In genomic region chr1:43243299-43243698, GRCh38 we compare ENCODE assay signal across 19 cellular contexts. TPM values are rescaled to one million over a fixed set of nuclear protein-coding genes. Genes with fewer than 3 reads are reported as not detected.
DNase-seq lines count a peak whose midpoint lies in the region; ATAC-seq and TF ChIP-seq lines count a peak whose summit lies in the region.
"Had no signal": no experiment of that assay in that cellular context is flagged by ENCODE, and none has a peak within 500 bp of the region (broad histone marks: within the 10 kb centered on the region; RNA-seq: fewer than 3 reads in every experiment).

No MANE protein-coding gene starts in this region.

- peaks cover 5% of the 10 kb centered on the region for H3K9me3 Mint-ChIP-seq in activated CD8-positive, alpha-beta memory T cell treated with anti-CD3 and anti-CD28 coated beads, Interleukin-2, amount 10 ng/mL, durations not matched to agents 7 days and 5 days (ENCODE audit: low read depth)
- H3K9me3 Mint-ChIP-seq in progenitor cell of endocrine pancreas (ENCODE audit: low read depth): peaks cover 18% of the 10 kb centered on the region
- peaks cover 10% of the 10 kb centered on the region for H3K9me3 Mint-ChIP-seq in chondrocyte (ENCODE audit: low read depth)

- no peak for ATAC-seq in activated CD8-positive, alpha-beta memory T cell treated with anti-CD3 and anti-CD28 coated beads, Interleukin-2, amount 10 ng/mL, durations not matched to agents 7 days and 5 days
- ATAC-seq: HCT116 had no signal

- H3K27me3 Mint-ChIP-seq in activated CD8-positive, alpha-beta memory T cell treated with anti-CD3 and anti-CD28 coated beads, Interleukin-2, amount 10 ng/mL, durations not matched to agents 7 days and 5 days: peaks cover 30% of the 10 kb centered on the region
- H3K27me3 Mint-ChIP-seq in progenitor cell of endocrine pancreas (no peaks in the 10 kb centered on the region), chondrocyte (ENCODE audit: low read depth) (no peaks in the 10 kb centered on the region)

- TF ChIP-seq CTCF in progenitor cell of endocrine pancreas (IDR thresholded peaks at IDR 0.05; ENCODE audit: unreplicated experiment) (no peak), chondrocyte (IDR thresholded peaks at IDR 0.05) (no peak)

- CTCF ChIA-PET in activated CD8-positive, alpha-beta memory T cell treated with anti-CD3 and anti-CD28 coated beads, Interleukin-2, amount 10 ng/mL, durations not matched to agents 7 days and 5 days (lab: Charles Lee): interaction anchor here (1.2 to 2.4 kb wide), 3 partner anchors 15 to 171 kb away, joined by 3 to 10 read pairs (median 6); no protein-coding TSS in a partner anchor

- H3K27ac Mint-ChIP-seq in activated CD8-positive, alpha-beta memory T cell treated with anti-CD3 and anti-CD28 coated beads, Interleukin-2, amount 10 ng/mL, durations not matched to agents 7 days and 5 days: no peak overlapping the region
- peak overlapping the region; percentile 76 for H3K27ac Mint-ChIP-seq in progenitor cell of endocrine pancreas
- no peak overlapping the region for H3K27ac Mint-ChIP-seq in chondrocyte (ENCODE audit: unreplicated experiment)
- H3K27ac Mint-ChIP-seq: CD4-positive, alpha-beta memory T cell; HFFc6 had no signal

- peaks cover 6% of the 10 kb centered on the region for H3K36me3 Mint-ChIP-seq in activated CD8-positive, alpha-beta memory T cell treated with anti-CD3 and anti-CD28 coated beads, Interleukin-2, amount 10 ng/mL, durations not matched to agents 7 days and 5 days
- H3K36me3 Mint-ChIP-seq in progenitor cell of endocrine pancreas (ENCODE audit: insufficient read depth) (peaks cover 3% of the 10 kb centered on the region), chondrocyte (ENCODE audit: low read depth) (peaks cover 5% of the 10 kb centered on the region)
- H3K36me3 Mint-ChIP-seq: CD14-positive monocyte; CD4-positive, alpha-beta memory T cell had no signal

- peak; percentile 8 for DNase-seq in activated CD8-positive, alpha-beta memory T cell treated with anti-CD3 and anti-CD28 coated beads, Interleukin-2, amount 50 U/mL, for 48 hours
- no peak for DNase-seq in activated CD8-positive, alpha-beta memory T cell treated with anti-CD3 and anti-CD28 coated beads, Interleukin-2, amount 10 ng/mL, durations not matched to agents 7 days and 5 days
- DNase-seq in mesenteric fat pad (ENCODE audit: low spot score) (peak; percentile 28), progenitor cell of endocrine pancreas (ENCODE audit: low spot score, unreplicated experiment) (no peak), NOMO-1 (lab: John Stamatoyannopoulos, UW; ENCODE audit: unreplicated experiment in 2 of 2) (no peak), chondrocyte (ENCODE audit: low spot score) (no peak), NCI-H510A (lab: John Stamatoyannopoulos, UW) (no peak)
- DNase-seq: 8988T; Calu3; CD4-positive, alpha-beta memory T cell; DMS79 treated with DMSO at 0.1 percent for 48 hours; GF-D8; GOT3; H7; HFFc6 had no signal

- H3K4me1 Mint-ChIP-seq in activated CD8-positive, alpha-beta memory T cell treated with anti-CD3 and anti-CD28 coated beads, Interleukin-2, amount 10 ng/mL, durations not matched to agents 7 days and 5 days: peaks cover 4% of the 10 kb centered on the region
- H3K4me1 Mint-ChIP-seq in progenitor cell of endocrine pancreas (ENCODE audit: low read depth): peaks cover 4% of the 10 kb centered on the region
- H3K4me1 Mint-ChIP-seq in chondrocyte (ENCODE audit: low read depth): peaks cover 4% of the 10 kb centered on the region
- H3K4me1 Mint-ChIP-seq: CD4-positive, alpha-beta memory T cell had no signal

- H3K4me3 Mint-ChIP-seq in activated CD8-positive, alpha-beta memory T cell treated with anti-CD3 and anti-CD28 coated beads, Interleukin-2, amount 10 ng/mL, durations not matched to agents 7 days and 5 days: no peak overlapping the region
- H3K4me3 Mint-ChIP-seq in progenitor cell of endocrine pancreas (ENCODE audit: low read depth) (no peak overlapping the region), chondrocyte (ENCODE audit: unreplicated experiment) (no peak overlapping the region)
- H3K4me3 Mint-ChIP-seq: CD14-positive monocyte; CD4-positive, alpha-beta memory T cell; HFFc6 had no signal

RNA-seq across cellular contexts. Expression of gene TMEM125, which starts 26.5 kb away (rescaled TPM):
- not detected for total RNA-seq in activated CD8-positive, alpha-beta memory T cell treated with anti-CD3 and anti-CD28 coated beads, Interleukin-2, amount 10 ng/mL, durations not matched to agents 7 days and 5 days
- total RNA-seq in mesenteric fat pad (not detected), progenitor cell of endocrine pancreas (38.7 and 41.1 TPM in 2 replicates), chondrocyte (not detected in 3 replicates)
- total RNA-seq: A673; CD4-positive, alpha-beta memory T cell; HFFc6 had no signal

RNA-seq across cellular contexts. Expression of gene C1orf210, which starts 42.1 kb away (rescaled TPM):
- not detected for total RNA-seq in activated CD8-positive, alpha-beta memory T cell treated with anti-CD3 and anti-CD28 coated beads, Interleukin-2, amount 10 ng/mL, durations not matched to agents 7 days and 5 days
- total RNA-seq in mesenteric fat pad (not detected), progenitor cell of endocrine pancreas (31.4 and 34.3 TPM in 2 replicates), chondrocyte (not detected in 3 replicates)
- total RNA-seq: A673; CD4-positive, alpha-beta memory T cell; HFFc6 had no signal

RNA-seq across cellular contexts. Expression of gene TIE1, which starts 57.5 kb away (rescaled TPM):
- 1 to 10 TPM in 1 of 2 experiments, under 1 TPM in 1; 0.55 to 1.9 TPM for total RNA-seq in activated CD8-positive, alpha-beta memory T cell treated with anti-CD3 and anti-CD28 coated beads, Interleukin-2, amount 10 ng/mL, durations not matched to agents 7 days and 5 days
- total RNA-seq in mesenteric fat pad (42.6 TPM), progenitor cell of endocrine pancreas (0.53 and 1.2 TPM in 2 replicates), chondrocyte (not detected in 3 replicates)
- total RNA-seq: A673; Calu3; CD4-positive, alpha-beta memory T cell; HT-29 had no signal

Comparison
In these comparisons a context has a peak if more than half of its experiments do, and no peak if none do; other contexts are left out.
1. DNase-seq: peak in activated CD8-positive, alpha-beta memory T cell treated with anti-CD3 and anti-CD28 coated beads, Interleukin-2, amount 50 U/mL, for 48 hours (single experiment) and mesenteric fat pad (single experiment); none in activated CD8-positive, alpha-beta memory T cell treated with anti-CD3 and anti-CD28 coated beads, Interleukin-2, amount 10 ng/mL, durations not matched to agents 7 days and 5 days (single experiment), progenitor cell of endocrine pancreas (single experiment), NOMO-1 (0 of 2), chondrocyte (single experiment) and NCI-H510A (single experiment).
2. RNA of gene TMEM125, which starts 26.5 kb away (total RNA-seq): 38.7 to 41.1 TPM in progenitor cell of endocrine pancreas; not detected in mesenteric fat pad (single experiment), not detected in chondrocyte and not detected in activated CD8-positive, alpha-beta memory T cell treated with anti-CD3 and anti-CD28 coated beads, Interleukin-2, amount 10 ng/mL, durations not matched to agents 7 days and 5 days; every median in the first group is over 10 times any median in the second.
3. RNA of gene C1orf210, which starts 42.1 kb away (total RNA-seq): 31.4 to 34.3 TPM in progenitor cell of endocrine pancreas; not detected in mesenteric fat pad (single experiment), not detected in activated CD8-positive, alpha-beta memory T cell treated with anti-CD3 and anti-CD28 coated beads, Interleukin-2, amount 10 ng/mL, durations not matched to agents 7 days and 5 days and not detected in chondrocyte; every median in the first group is over 10 times any median in the second.
4. RNA of gene TIE1, which starts 57.5 kb away (total RNA-seq): 42.6 TPM in mesenteric fat pad (single experiment); 0.55 to 1.9 TPM in activated CD8-positive, alpha-beta memory T cell treated with anti-CD3 and anti-CD28 coated beads, Interleukin-2, amount 10 ng/mL, durations not matched to agents 7 days and 5 days, 0.53 to 1.2 TPM in progenitor cell of endocrine pancreas and not detected in chondrocyte; every median in the first group is over 10 times any median in the second.